8 cellular contexts compared by ENCODE assay signal in the genomic region with DNA sequence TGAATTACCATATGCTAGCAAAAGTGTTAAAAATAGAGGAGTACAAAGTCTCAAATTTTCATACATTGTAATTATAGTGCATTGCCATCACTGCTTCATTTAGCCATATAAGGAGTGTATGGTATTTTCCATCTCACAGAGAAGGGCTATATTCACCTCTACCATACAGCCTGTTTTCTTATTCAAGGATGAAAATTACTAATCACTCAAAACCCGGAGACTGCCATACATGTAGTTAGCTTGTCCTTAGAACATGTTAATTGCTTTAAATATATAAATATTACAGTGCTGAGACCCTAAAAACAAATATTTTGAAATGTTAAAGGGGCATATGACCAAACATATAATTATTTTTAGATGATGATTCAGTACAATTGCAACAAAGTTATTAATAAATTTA. TPM values are rescaled to one million over a fixed set of nuclear protein-coding genes. Genes with fewer than 3 reads are reported as not detected.
DNase-seq lines count a peak whose midpoint lies in the region; ATAC-seq and TF ChIP-seq lines count a peak whose summit lies in the region.

No MANE protein-coding gene starts in this region.

- no peak overlapping the region for H3K27ac ChIP-seq in BLaER1
- peak overlapping the region; percentile 80; the same call in 1 of the 2 replicates for H3K27ac ChIP-seq in MM.1S (ENCODE audit: low read length)
- no peak overlapping the region for H3K27ac ChIP-seq in ectodermal cell (ENCODE audit: insufficient read depth, low read depth, low read length, poor library complexity, severe bottlenecking)

- H3F3A ChIP-seq in MM.1S (ENCODE audit: insufficient read depth, low read length), result peaks cover 18% of the 10 kb centered on the region

- H3K27me3 ChIP-seq in BLaER1 (peaks cover 41% of the 10 kb centered on the region), MM.1S (replicated peaks; ENCODE audit: insufficient read depth, low read length) (no peaks in the 10 kb centered on the region), ectodermal cell (ENCODE audit: control insufficient read depth, insufficient read depth, low read length, poor library complexity, severe bottlenecking) (peaks cover 33% of the 10 kb centered on the region), neuron (ENCODE audit: insufficient read depth, low read length) (peaks cover 3% of the 10 kb centered on the region)

- no peak overlapping the region for H3K9ac ChIP-seq in BLaER1
- H3K9ac ChIP-seq in MM.1S (ENCODE audit: low read length), result peak overlapping the region; percentile 75

- peaks cover 12% of the 10 kb centered on the region for H3K36me3 ChIP-seq in BLaER1
- H3K36me3 ChIP-seq in MM.1S (replicated peaks; ENCODE audit: insufficient read depth, low read length), result 0 out of 2 replicates have a peak, but pooled peaks cover 3% of the 10 kb centered on the region
- H3K36me3 ChIP-seq in ectodermal cell (ENCODE audit: control insufficient read depth, insufficient read depth, low read length), result no peaks in the 10 kb centered on the region
- no peaks in the 10 kb centered on the region for H3K36me3 ChIP-seq in neuron (ENCODE audit: insufficient read depth, low read length)

- H2AFZ ChIP-seq in MM.1S (ENCODE audit: low read length), result peak overlapping the region; percentile 71
- peak overlapping the region; percentile 75 for H2AFZ ChIP-seq in neuron (ENCODE audit: low read depth, low read length)

- no peak for DNase-seq in MM.1S
- DNase-seq in AG08396 (ENCODE audit: low spot score), result no peak
- DNase-seq in EL, result no peak
- no peak for DNase-seq in SW 1271 (lab: John Stamatoyannopoulos, UW)

- ATAC-seq in GM18868 (IDR thresholded peaks at IDR 0.05; ENCODE audit: unreplicated experiment), result no peak

- no peaks in the 10 kb centered on the region for H3K9me2 ChIP-seq in MM.1S (replicated peaks; ENCODE audit: insufficient read depth, low read length)

- no CpG with 5 or more reads among the region's 1 CpG for whole genome bisulfite sequencing in ectodermal cell, 2 experiments

- H3K4me2 ChIP-seq in BLaER1, result peak overlapping the region; percentile 83
- peak overlapping the region; percentile 90 for H3K4me2 ChIP-seq in MM.1S (ENCODE audit: low read depth, low read length)

- no peak overlapping the region for H3K4me3 ChIP-seq in BLaER1
- peak overlapping the region; percentile 71 for H3K4me3 ChIP-seq in MM.1S (ENCODE audit: low read length)
- H3K4me3 ChIP-seq in ectodermal cell (ENCODE audit: insufficient read depth, low read depth, low read length), result peak overlapping the region; percentile 46
- H3K4me3 ChIP-seq in neuron (ENCODE audit: low read length), result peak overlapping the region; percentile 75

- H3K9me3 ChIP-seq in BLaER1, result no peaks in the 10 kb centered on the region
- H3K9me3 ChIP-seq in MM.1S (replicated peaks; ENCODE audit: insufficient read depth, low read length), result no peaks in the 10 kb centered on the region
- no peaks in the 10 kb centered on the region for H3K9me3 ChIP-seq in ectodermal cell (ENCODE audit: control insufficient read depth, low read length)
- H3K9me3 ChIP-seq in neuron (ENCODE audit: low read length), result no peaks in the 10 kb centered on the region

- peaks cover 34% of the 10 kb centered on the region for H4K20me1 ChIP-seq in BLaER1
- H4K20me1 ChIP-seq in MM.1S (ENCODE audit: insufficient read depth, low read length), result no peaks in the 10 kb centered on the region

- H3K79me2 ChIP-seq in MM.1S (ENCODE audit: low read length), result peaks cover 45% of the 10 kb centered on the region

- TF ChIP-seq CTCF in MM.1S (IDR thresholded peaks at IDR 0.05; ENCODE audit: low read length), result no peak

- peaks cover 47% of the 10 kb centered on the region for H3K4me1 ChIP-seq in BLaER1
- H3K4me1 ChIP-seq in MM.1S (ENCODE audit: low read length), result peaks cover 23% of the 10 kb centered on the region
- H3K4me1 ChIP-seq in ectodermal cell (ENCODE audit: control insufficient read depth, insufficient read depth, low read length), result peaks cover 4% of the 10 kb centered on the region
- H3K4me1 ChIP-seq in neuron (ENCODE audit: insufficient read depth, low read length), result peaks cover 15% of the 10 kb centered on the region

RNA-seq across cellular contexts. Expression of a gene that starts 49.4 kb away (rescaled TPM):
- 1.9 TPM for polyA plus RNA-seq in ectodermal cell (2013, experiment 1 of 4)
- polyA plus RNA-seq in ectodermal cell (2013, experiment 2 of 4), result 1.7 TPM
- 1.4 TPM for polyA plus RNA-seq in ectodermal cell (2013, experiment 3 of 4)
- 1.2 TPM for polyA plus RNA-seq in ectodermal cell (2013, experiment 4 of 4)

RNA-seq across cellular contexts. Expression of a gene that starts 49.5 kb away (rescaled TPM):
- 36.4 TPM for polyA plus RNA-seq in ectodermal cell (2013, experiment 1 of 4)
- polyA plus RNA-seq in ectodermal cell (2013, experiment 2 of 4), result 29.6 TPM
- 32.0 TPM for polyA plus RNA-seq in ectodermal cell (2013, experiment 3 of 4)
- polyA plus RNA-seq in ectodermal cell (2013, experiment 4 of 4), result 37.7 TPM
